8 cellular contexts compared by ENCODE assay signal in the genomic region with DNA sequence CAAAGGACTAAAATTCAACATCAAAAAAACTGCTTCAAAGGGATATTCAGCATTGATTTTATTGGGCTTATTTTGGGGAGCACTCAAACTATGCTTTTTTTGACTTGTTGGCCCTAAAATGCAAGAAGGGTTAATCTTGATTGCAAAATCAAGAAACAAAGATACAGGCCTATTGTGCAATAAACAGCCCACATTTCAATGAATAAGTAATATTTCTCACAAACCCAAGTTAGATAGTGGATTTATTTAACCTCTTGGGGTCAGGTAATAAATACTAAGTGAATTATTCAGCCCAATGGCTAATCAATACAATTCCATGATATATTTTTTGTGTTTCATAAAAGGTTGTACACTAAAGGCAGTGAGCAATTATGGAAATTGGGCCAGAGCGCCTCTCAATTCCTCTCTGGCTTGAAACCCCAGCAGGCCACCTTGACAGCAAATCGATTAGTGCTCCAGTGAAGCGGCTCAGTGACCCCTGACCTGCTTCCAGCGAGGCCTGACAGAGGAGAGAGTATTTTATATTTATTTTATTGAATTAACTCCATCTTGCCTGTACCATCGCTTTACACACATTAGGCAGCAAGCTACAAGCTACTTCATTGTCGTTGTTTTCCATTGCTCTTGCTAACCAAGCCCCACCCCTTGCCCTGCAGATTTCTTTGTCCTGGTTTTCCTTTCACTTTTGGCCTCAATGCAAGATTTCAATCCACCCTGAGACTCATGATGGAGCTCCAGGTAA.
DNase-seq lines count a peak whose midpoint lies in the region; ATAC-seq and TF ChIP-seq lines count a peak whose summit lies in the region.

No MANE protein-coding gene starts in this region.

- CTCF ChIA-PET in activated CD8-positive, alpha-beta memory T cell treated with anti-CD3 and anti-CD28 coated beads, Interleukin-2, amount 10 ng/mL, durations not matched to agents 7 days and 5 days (lab: Charles Lee) = no interaction called here

- H3K36me3 ChIP-seq in colonic mucosa = no peaks in the 10 kb centered on the region

- H3K27me3 Mint-ChIP-seq in memory B cell = no peaks in the 10 kb centered on the region
- peaks cover 28% of the 10 kb centered on the region for H3K27me3 Mint-ChIP-seq in activated CD8-positive, alpha-beta memory T cell treated with anti-CD3 and anti-CD28 coated beads, Interleukin-2, amount 10 ng/mL, durations not matched to agents 7 days and 5 days

- H3K27me3 ChIP-seq in colonic mucosa = no peaks in the 10 kb centered on the region

- H3K4me1 ChIP-seq in colonic mucosa = no peaks in the 10 kb centered on the region

- peaks cover 17% of the 10 kb centered on the region for H3K36me3 Mint-ChIP-seq in memory B cell
- H3K36me3 Mint-ChIP-seq in activated CD8-positive, alpha-beta memory T cell treated with anti-CD3 and anti-CD28 coated beads, Interleukin-2, amount 10 ng/mL, durations not matched to agents 7 days and 5 days = no peaks in the 10 kb centered on the region

- H3K4me1 Mint-ChIP-seq in memory B cell = peaks cover 49% of the 10 kb centered on the region
- H3K4me1 Mint-ChIP-seq in activated CD8-positive, alpha-beta memory T cell treated with anti-CD3 and anti-CD28 coated beads, Interleukin-2, amount 10 ng/mL, durations not matched to agents 7 days and 5 days = no peaks in the 10 kb centered on the region

- peaks cover 2% of the 10 kb centered on the region for H3K9me3 Mint-ChIP-seq in memory B cell
- H3K9me3 Mint-ChIP-seq in activated CD8-positive, alpha-beta memory T cell treated with anti-CD3 and anti-CD28 coated beads, Interleukin-2, amount 10 ng/mL, durations not matched to agents 7 days and 5 days (ENCODE audit: low read depth) = no peaks in the 10 kb centered on the region

- H3K27ac ChIP-seq in colonic mucosa = no peak overlapping the region

- ATAC-seq in GM18498 (IDR thresholded peaks at IDR 0.05; ENCODE audit: unreplicated experiment) = peak; percentile 78
- peak; percentile 88 for ATAC-seq in GM21723 (IDR thresholded peaks at IDR 0.05; ENCODE audit: unreplicated experiment)
- ATAC-seq in memory B cell (ENCODE audit: low read depth) = peak; percentile 61
- no peak for ATAC-seq in activated CD8-positive, alpha-beta memory T cell treated with anti-CD3 and anti-CD28 coated beads, Interleukin-2, amount 10 ng/mL, durations not matched to agents 7 days and 5 days

- peak; percentile 77 for DNase-seq in NCI-H187 treated with DMSO at 0.1 percent for 48 hours (lab: John Stamatoyannopoulos, UW)
- no peak for DNase-seq in memory B cell (ENCODE audit: low spot score in 2 of 2)
- no peak for DNase-seq in colonic mucosa
- DNase-seq in COR-L47 (lab: John Stamatoyannopoulos, UW) = no peak
- DNase-seq in activated CD8-positive, alpha-beta memory T cell treated with anti-CD3 and anti-CD28 coated beads, Interleukin-2, amount 10 ng/mL, durations not matched to agents 7 days and 5 days = no peak
- no peak for DNase-seq in 8988T

- peak overlapping the region; percentile 77 for H3K27ac Mint-ChIP-seq in memory B cell
- no peak overlapping the region for H3K27ac Mint-ChIP-seq in activated CD8-positive, alpha-beta memory T cell treated with anti-CD3 and anti-CD28 coated beads, Interleukin-2, amount 10 ng/mL, durations not matched to agents 7 days and 5 days

- H3K4me3 ChIP-seq in colonic mucosa = no peak overlapping the region

- no peak overlapping the region for H3K9ac ChIP-seq in colonic mucosa (ENCODE audit: low read depth in 2 of 2, low read length in 2 of 2)

- no peak for TF ChIP-seq CTCF in colonic mucosa (IDR thresholded peaks at IDR 0.05)

- H3K4me3 Mint-ChIP-seq in memory B cell = peak overlapping the region; percentile 59
- no peak overlapping the region for H3K4me3 Mint-ChIP-seq in activated CD8-positive, alpha-beta memory T cell treated with anti-CD3 and anti-CD28 coated beads, Interleukin-2, amount 10 ng/mL, durations not matched to agents 7 days and 5 days

- intact Hi-C loops in colonic mucosa (cut with DNase I) = no loop called here

- no peaks in the 10 kb centered on the region for H3K9me3 ChIP-seq in colonic mucosa
